ENCODE assay signal across 1 cellular context in genomic region chr1:25573591-25573930, GRCh38.
TF ChIP-seq lines count a peak whose summit lies in the region.

No MANE protein-coding gene starts in this region.

TF ChIP-seq in GM23338, 12 proteins besides CTCF, POLR2A, EP300 and RAD21 (continued from another document):
- TF ChIP-seq ETS1 (IDR thresholded peaks at IDR 0.05) (no peak), ZNF462 (CRISPR knock-in tag; IDR thresholded peaks at IDR 0.05) (no peak), NANOG (IDR thresholded peaks at IDR 0.05; ENCODE audit: borderline replicate concordance) (no peak)
